Comparison of ENCODE assay signal across 17 cellular contexts in genomic region chr11:45264839-45265515, GRCh38. TPM values are rescaled to one million over a fixed set of nuclear protein-coding genes. Genes with fewer than 3 reads are reported as not detected.
A peak's percentile ranks its signal among the peaks of the same experiment; 100 is the strongest.
DNase-seq lines count a peak whose midpoint lies in the region; ATAC-seq, FAIRE-seq and TF ChIP-seq lines count a peak whose summit lies in the region.
"Had no signal": no experiment of that assay in that cellular context is flagged by ENCODE, and none has a peak within 500 bp of the region (broad histone marks: within the 10 kb centered on the region; RNA-seq: fewer than 3 reads in every experiment).

No MANE protein-coding gene starts in this region.

- H2AFZ ChIP-seq in osteoblast (ENCODE audit: low read length), result peak overlapping the region; percentile 58

- intact Hi-C loops in posterior cingulate gyrus (cut with DNase I), result no loop called here

- H3K4me2 ChIP-seq in osteoblast (ENCODE audit: insufficient read depth, low read length), result peak overlapping the region; percentile 66

- H4K20me1 ChIP-seq in osteoblast (ENCODE audit: insufficient read depth, low read length), result no peaks in the 10 kb centered on the region

- in situ Hi-C loops in G401 (cut with HindIII; ENCODE audit: low sequenced_read_pairs), result no loop called here

- peak; percentile 93 for FAIRE-seq in RCC 7860 (lab: Jason Lieb, UNC)
- FAIRE-seq: G401.6, H1 had no signal

- peaks cover 20% of the 10 kb centered on the region for H3K4me1 ChIP-seq in osteoblast (ENCODE audit: insufficient read depth, low read length)
- H3K4me1 ChIP-seq: heart left ventricle had no signal

- no peak for TF ChIP-seq CTCF in osteoblast (IDR thresholded peaks at IDR 0.05; ENCODE audit: extremely low read depth, low read depth, low read length)

- no peaks in the 10 kb centered on the region for H3K36me3 ChIP-seq in osteoblast (ENCODE audit: insufficient read depth, low read length)
- H3K36me3 ChIP-seq: heart left ventricle had no signal

- H3K27ac ChIP-seq in epithelial cell of prostate (peak overlapping the region; percentile 45), osteoblast (ENCODE audit: low read depth, low read length) (peak overlapping the region; percentile 70)
- H3K27ac ChIP-seq: heart left ventricle had no signal

- ATAC-seq in HG03439 (IDR thresholded peaks at IDR 0.05; ENCODE audit: unreplicated experiment), result no peak

- DNase-seq in EH (ENCODE audit: low read depth) (peak; percentile 82), RCC 7860 (ENCODE audit: low spot score) (peak; percentile 95), epithelial cell of prostate (ENCODE audit: low read depth, low spot score) (peak; percentile 75), osteoblast (ENCODE audit: insufficient read length, low spot score, missing footprints) (peak; percentile 94), posterior cingulate gyrus (no peak), G401 (ENCODE audit: low spot score) (no peak)
- no peak for DNase-seq in stimulated activated CD8-positive, alpha-beta memory T cell treated with anti-CD3 and anti-CD28 coated beads, Interleukin-4, amount 100 ng/mL, for 48 hours
- DNase-seq: amygdala; heart left ventricle; NCI-H2107; nephron progenitor cell; Right ventricle myocardium superior; stimulated activated CD4-positive, alpha-beta T cell treated with anti-CD3 and anti-CD28 coated beads, Interleukin-2, amount 100 ng/mL, for 24 hours had no signal

- peak overlapping the region; percentile 38 for H3K4me3 ChIP-seq in osteoblast (ENCODE audit: insufficient read depth, low read length)
- H3K4me3 ChIP-seq: heart left ventricle had no signal

- peaks cover 3% of the 10 kb centered on the region for H3K27me3 ChIP-seq in osteoblast (ENCODE audit: insufficient read depth, low read length)

- H3K9me3 ChIP-seq in osteoblast (ENCODE audit: low read depth, low read length), result no peaks in the 10 kb centered on the region
- H3K9me3 ChIP-seq: heart left ventricle had no signal

- no peaks in the 10 kb centered on the region for H3K79me2 ChIP-seq in osteoblast (ENCODE audit: insufficient read depth, low read length)

RNA-seq across cellular contexts. Expression of gene SYT13, which starts 21.2 kb away (rescaled TPM):
- under 0.01 TPM in 2 replicates for total RNA-seq in osteoblast
- total RNA-seq in G401 (2014; rRNA removed; shearing (Covaris generic)), result not detected in 2 replicates
- total RNA-seq: subcutaneous adipose tissue had no signal

Comparison
In these comparisons a context has a peak if more than half of its experiments do, and no peak if none do; other contexts are left out.
1. DNase-seq: peak in EH (single experiment), RCC 7860 (single experiment), epithelial cell of prostate (single experiment) and osteoblast (single experiment); none in posterior cingulate gyrus (0 of 10), stimulated activated CD8-positive, alpha-beta memory T cell treated with anti-CD3 and anti-CD28 coated beads, Interleukin-4, amount 100 ng/mL, for 48 hours (single experiment) and G401 (single experiment).